In the genomic region with DNA sequence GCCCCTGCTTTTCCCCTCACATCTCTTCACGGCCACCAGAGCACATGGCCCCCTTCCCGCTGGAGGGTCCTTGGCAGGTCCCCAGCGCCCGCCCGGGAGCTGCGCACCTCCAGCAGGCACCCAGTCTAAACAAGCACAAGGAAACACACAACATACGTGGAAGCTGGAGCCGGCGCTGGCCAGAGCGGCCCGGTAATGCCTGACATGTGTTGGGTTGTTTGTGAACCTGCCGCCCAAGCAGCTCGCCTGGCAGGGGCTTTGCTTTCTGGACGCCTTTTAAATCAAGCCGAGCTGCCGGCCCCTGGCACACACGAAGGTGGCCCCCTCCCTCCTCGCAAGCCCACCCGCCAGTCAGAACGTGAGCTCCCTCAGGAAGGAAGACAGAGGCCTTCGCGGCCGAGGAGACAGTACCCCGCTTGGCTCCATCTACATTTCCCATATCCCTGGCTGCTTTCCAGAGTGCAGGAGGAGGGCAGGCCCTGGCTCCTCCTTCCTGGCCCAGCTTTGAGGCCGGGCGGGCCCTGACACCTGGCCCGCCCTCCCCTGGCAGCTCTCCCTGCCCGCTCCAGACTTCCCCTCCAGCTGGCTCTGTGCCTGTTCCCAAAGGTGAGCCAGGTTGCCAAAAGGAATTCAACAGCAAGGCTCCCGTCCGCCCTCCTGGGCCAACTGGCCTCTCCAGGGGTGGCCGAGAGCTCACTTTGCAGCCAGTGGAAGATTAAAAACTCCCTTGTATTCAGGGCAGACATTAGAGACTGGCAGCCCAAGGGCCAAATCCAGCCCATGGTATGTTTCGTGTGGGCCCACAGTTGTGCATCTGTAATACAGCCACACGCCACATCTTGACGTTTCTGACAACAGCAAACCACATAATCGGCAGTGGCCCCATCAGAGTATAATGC, we compare ENCODE assay signal across 9 cellular contexts. TPM values are rescaled to one million over a fixed set of nuclear protein-coding genes. Genes with fewer than 3 reads are reported as not detected.
DNase-seq lines count a peak whose midpoint lies in the region; ATAC-seq, FAIRE-seq and TF ChIP-seq lines count a peak whose summit lies in the region.
"Had no signal": no experiment of that assay in that cellular context is flagged by ENCODE, and none has a peak within 500 bp of the region (broad histone marks: within the 10 kb centered on the region; RNA-seq: fewer than 3 reads in every experiment).

No MANE protein-coding gene starts in this region.

- no peaks in the 10 kb centered on the region for H3K27me3 ChIP-seq in small intestine (ENCODE audit: control insufficient read depth in 2 of 2, insufficient read depth in 2 of 2, low read length in 2 of 2)

- H3K36me3 ChIP-seq in small intestine (ENCODE audit: control insufficient read depth in 2 of 2, insufficient read depth in 2 of 2, low read length in 2 of 2), result no peaks in the 10 kb centered on the region

- H3K4me3 ChIP-seq in small intestine (ENCODE audit: low read depth in 1 of 2, low read length in 2 of 2), result no peak overlapping the region
- H3K4me3 ChIP-seq: SK-N-MC had no signal

- WGBS in small intestine, 3 donors, result 21 to 43% (median 37%) methylated on average over 30 to 35 of the region's 35 CpGs

- TF ChIP-seq EP300 in Ishikawa (IDR thresholded peaks at IDR 0.05; ENCODE audit: borderline replicate concordance), result peak; percentile 95

- H3K27ac ChIP-seq in small intestine (ENCODE audit: low read depth in 1 of 2, low read length in 1 of 2), result peak overlapping the region in 1 of 2 donors; percentile 17
- H3K27ac ChIP-seq: SK-N-MC had no signal

- peak; percentile 31; the same call in 1 of the 2 replicates for TF ChIP-seq RAD21 in Ishikawa (IDR thresholded peaks at IDR 0.05; ENCODE audit: low read depth)

- ATAC-seq in left ventricle myocardium superior (peak; percentile 92), GM19397 (IDR thresholded peaks at IDR 0.05; ENCODE audit: unreplicated experiment) (no peak)

- peaks cover 0 to 3% of the 10 kb centered on the region in 2 donors for H3K4me1 ChIP-seq in small intestine (ENCODE audit: control insufficient read depth in 2 of 2, insufficient read depth in 1 of 2, low read depth in 1 of 2, low read length in 1 of 2)

- no peaks in the 10 kb centered on the region for H3K9me3 ChIP-seq in small intestine (ENCODE audit: control insufficient read depth, low read depth)

- no peak for FAIRE-seq in small intestine (lab: Jason Lieb, UNC)

- DNase-seq in SW480 (ENCODE audit: low spot score) (peak; percentile 76), left ventricle myocardium superior (peak; percentile 81), small intestine (peak; percentile 85), occipital lobe (lab: John Stamatoyannopoulos, UW) (no peak), dedifferentiated amniotic fluid mesenchymal stem cell (ENCODE audit: extremely low spot score) (no peak), NCI-H526 treated with DMSO at 0.1 percent for 48 hours (lab: John Stamatoyannopoulos, UW) (no peak)

- intact Hi-C loops in left ventricle myocardium superior (cut with micrococcal nuclease), result no loop called here

TF ChIP-seq in Ishikawa, 13 proteins besides CTCF, POLR2A, EP300 and RAD21:
- TF ChIP-seq NFIC (IDR thresholded peaks at IDR 0.05), result peak; percentile 99
- TF ChIP-seq TAF1 (IDR thresholded peaks at IDR 0.05; ENCODE audit: low read depth), result peak; percentile 40; the same call in 1 of the 2 replicates
- TF ChIP-seq ZBTB7A (IDR thresholded peaks at IDR 0.05; ENCODE audit: low read depth), result no peak
- peak; percentile 22; the same call in 1 of the 2 replicates for TF ChIP-seq USF1 (IDR thresholded peaks at IDR 0.05)
- no peak for TF ChIP-seq EGR1 (IDR thresholded peaks at IDR 0.05)
- TF ChIP-seq, protein P1, sequence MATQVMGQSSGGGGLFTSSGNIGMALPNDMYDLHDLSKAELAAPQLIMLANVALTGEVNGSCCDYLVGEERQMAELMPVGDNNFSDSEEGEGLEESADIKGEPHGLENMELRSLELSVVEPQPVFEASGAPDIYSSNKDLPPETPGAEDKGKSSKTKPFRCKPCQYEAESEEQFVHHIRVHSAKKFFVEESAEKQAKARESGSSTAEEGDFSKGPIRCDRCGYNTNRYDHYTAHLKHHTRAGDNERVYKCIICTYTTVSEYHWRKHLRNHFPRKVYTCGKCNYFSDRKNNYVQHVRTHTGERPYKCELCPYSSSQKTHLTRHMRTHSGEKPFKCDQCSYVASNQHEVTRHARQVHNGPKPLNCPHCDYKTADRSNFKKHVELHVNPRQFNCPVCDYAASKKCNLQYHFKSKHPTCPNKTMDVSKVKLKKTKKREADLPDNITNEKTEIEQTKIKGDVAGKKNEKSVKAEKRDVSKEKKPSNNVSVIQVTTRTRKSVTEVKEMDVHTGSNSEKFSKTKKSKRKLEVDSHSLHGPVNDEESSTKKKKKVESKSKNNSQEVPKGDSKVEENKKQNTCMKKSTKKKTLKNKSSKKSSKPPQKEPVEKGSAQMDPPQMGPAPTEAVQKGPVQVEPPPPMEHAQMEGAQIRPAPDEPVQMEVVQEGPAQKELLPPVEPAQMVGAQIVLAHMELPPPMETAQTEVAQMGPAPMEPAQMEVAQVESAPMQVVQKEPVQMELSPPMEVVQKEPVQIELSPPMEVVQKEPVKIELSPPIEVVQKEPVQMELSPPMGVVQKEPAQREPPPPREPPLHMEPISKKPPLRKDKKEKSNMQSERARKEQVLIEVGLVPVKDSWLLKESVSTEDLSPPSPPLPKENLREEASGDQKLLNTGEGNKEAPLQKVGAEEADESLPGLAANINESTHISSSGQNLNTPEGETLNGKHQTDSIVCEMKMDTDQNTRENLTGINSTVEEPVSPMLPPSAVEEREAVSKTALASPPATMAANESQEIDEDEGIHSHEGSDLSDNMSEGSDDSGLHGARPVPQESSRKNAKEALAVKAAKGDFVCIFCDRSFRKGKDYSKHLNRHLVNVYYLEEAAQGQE (IDR thresholded peaks at IDR 0.05; ENCODE audit: low read depth), result no peak
- peak; percentile 98 for TF ChIP-seq TCF12 (IDR thresholded peaks at IDR 0.05; ENCODE audit: low read depth)
- peak; percentile 63 for TF ChIP-seq YY1 (IDR thresholded peaks at IDR 0.05; ENCODE audit: low read depth)
- TF ChIP-seq, protein P2, sequence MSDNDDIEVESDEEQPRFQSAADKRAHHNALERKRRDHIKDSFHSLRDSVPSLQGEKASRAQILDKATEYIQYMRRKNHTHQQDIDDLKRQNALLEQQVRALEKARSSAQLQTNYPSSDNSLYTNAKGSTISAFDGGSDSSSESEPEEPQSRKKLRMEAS (IDR thresholded peaks at IDR 0.05), result peak; percentile 44; the same call in 1 of the 2 replicates
- no peak for TF ChIP-seq CREB1 (IDR thresholded peaks at IDR 0.05; ENCODE audit: low read depth)
- peak; percentile 86 for TF ChIP-seq TEAD4 (IDR thresholded peaks at IDR 0.05)
- peak; percentile 59 for TF ChIP-seq CEBPB (IDR thresholded peaks at IDR 0.05)
- TF ChIP-seq FOXM1 (IDR thresholded peaks at IDR 0.05; ENCODE audit: borderline replicate concordance, low read depth), result peak; percentile 87; the same call in 1 of the 2 replicates

RNA-seq across cellular contexts. Expression of gene COMP, which starts 28.7 kb away (rescaled TPM):
- total RNA-seq in left ventricle myocardium superior, result not detected
- polyA plus RNA-seq in small intestine, result 1 to 10 TPM in 1 of 3 donors, not detected in 2; 1.8 TPM
- total RNA-seq in occipital lobe, result not detected

Comparison
In these comparisons a context has a peak if more than half of its experiments do, and no peak if none do; other contexts are left out.
1. DNase-seq: peak in SW480 (single experiment), left ventricle myocardium superior (single experiment) and small intestine (single experiment); none in occipital lobe (single experiment), dedifferentiated amniotic fluid mesenchymal stem cell (single experiment) and NCI-H526 treated with DMSO at 0.1 percent for 48 hours (single experiment).